In genomic region chr3:188212308-188212969, GRCh38 we compare ENCODE assay signal across 12 cellular contexts. TPM values are rescaled to one million over a fixed set of nuclear protein-coding genes. Genes with fewer than 3 reads are reported as not detected.
DNase-seq lines count a peak whose midpoint lies in the region; ATAC-seq and TF ChIP-seq lines count a peak whose summit lies in the region.
"Had no signal": no experiment of that assay in that cellular context is flagged by ENCODE, and none has a peak within 500 bp of the region (broad histone marks: within the 10 kb centered on the region; RNA-seq: fewer than 3 reads in every experiment).

No MANE protein-coding gene starts in this region.

- peak overlapping the region; percentile 47 for H2BK12ac ChIP-seq in H9 (ENCODE audit: insufficient read length, low read depth, low read length)

- peak overlapping the region; percentile 42 to 94 (median 72) for H3K27ac Mint-ChIP-seq in H9

- H3K9me3 ChIP-seq in H9 (ENCODE audit: control insufficient read depth, low read depth, low read length) (no peaks in the 10 kb centered on the region), stomach (no peaks in the 10 kb centered on the region)
- H3K9me3 ChIP-seq: MG63 had no signal

- H3K27me3 ChIP-seq in H9 (ENCODE audit: insufficient read depth, low read length) = no peaks in the 10 kb centered on the region
- no peaks in the 10 kb centered on the region for H3K27me3 ChIP-seq in brain microvascular endothelial cell (replicated peaks)
- no peaks in the 10 kb centered on the region for H3K27me3 ChIP-seq in stomach
- H3K27me3 ChIP-seq: MG63 had no signal

- intact Hi-C loops in stomach (cut with DNase I; ENCODE audit: low total_unique reads) = no loop called here

- H4K8ac ChIP-seq in H9 (replicated peaks; ENCODE audit: insufficient read length, low read depth, low read length) = no peak overlapping the region

- H2AFZ ChIP-seq in H9 (ENCODE audit: low read length) = no peak overlapping the region

- peak overlapping the region; percentile 85 for H3K18ac ChIP-seq in H9 (ENCODE audit: insufficient read length, low read depth, low read length)

- WGBS in H9 (ENCODE audit: extremely low coverage, insufficient read length, low lambda C conversion rate) = no CpG with 5 or more reads among the region's 9 CpGs
- 57 to 68% (median 61%) methylated on average over 9 of the region's 9 CpGs for WGBS in stomach, 5 donors

- peak overlapping the region; percentile 33 for H3K4me3 ChIP-seq in brain microvascular endothelial cell (ENCODE audit: low read depth, low read length)
- peak overlapping the region in 3 of 4 donors; percentile 34 to 36 (median 35) for H3K4me3 ChIP-seq in stomach
- H3K4me3 ChIP-seq: MG63 had no signal

- in situ Hi-C loops in brain microvascular endothelial cell (cut with HindIII; ENCODE audit: low pct_ligation_motif_present, low sequenced_read_pairs) = no loop called here

- H2BK20ac ChIP-seq in H9 (ENCODE audit: low read depth, low read length, poor library complexity, severe bottlenecking) = no peak overlapping the region

- no peak for TF ChIP-seq CTCF in H9 (conservative IDR thresholded peaks at IDR 0.05)
- no peak for TF ChIP-seq CTCF in brain microvascular endothelial cell (IDR thresholded peaks at IDR 0.05; ENCODE audit: low read depth, low read length, missing control alignments)
- TF ChIP-seq CTCF in stomach (IDR thresholded peaks at IDR 0.05) = no peak

- H4K20me1 ChIP-seq in H9 (ENCODE audit: control insufficient read depth, insufficient read depth, insufficient read length) = no peaks in the 10 kb centered on the region

- TF ChIP-seq POLR2A in stomach (IDR thresholded peaks at IDR 0.05) = no peak

- peaks cover 0 to 6% (median 0%) of the 10 kb centered on the region in 3 experiments; a peak in 2 of 7 replicates for H3K36me3 Mint-ChIP-seq in H9 (ENCODE audit: insufficient read depth in 1 of 3, low read depth in 3 of 3)

- no peaks in the 10 kb centered on the region for H3K27me3 Mint-ChIP-seq in H9 (ENCODE audit: low read depth)

- H3K4me1 ChIP-seq in H9 (ENCODE audit: insufficient read depth, low read length) (peaks cover 9% of the 10 kb centered on the region), stomach (peaks cover 21 to 71% (median 47%) of the 10 kb centered on the region in 4 donors)

- peak overlapping the region; percentile 17 for H3K4me2 ChIP-seq in H9 (ENCODE audit: insufficient read depth, insufficient read length, low read length)

- H3K4me1 Mint-ChIP-seq in H9 = peaks cover 39 to 42% of the 10 kb centered on the region in 2 experiments

- DNase-seq in H9 (no peak), brain microvascular endothelial cell (no peak), left lobe of liver (ENCODE audit: low spot score) (no peak), stomach (no peak), 8988T (no peak), mesenteric fat pad (ENCODE audit: low spot score) (no peak), hypothalamus (lab: John Stamatoyannopoulos, UW) (no peak)
- DNase-seq: activated CD8-positive, alpha-beta memory T cell treated with anti-CD3 and anti-CD28 coated beads, Interleukin-2, amount 50 U/mL, for 48 hours; H7; MG63; SIG-M5 had no signal

- no peak overlapping the region for H2BK15ac ChIP-seq in H9 (ENCODE audit: low read depth, low read length)

- H3K4ac ChIP-seq in H9 (ENCODE audit: low read depth, low read length) = no peak overlapping the region; the same call in 1 of the 2 replicates

- H4K91ac ChIP-seq in H9 (ENCODE audit: insufficient read length, low read depth, low read length) = no peak overlapping the region

- ATAC-seq in left lobe of liver (peak; percentile 45), HG02938 (IDR thresholded peaks at IDR 0.05; ENCODE audit: unreplicated experiment) (no peak)

- peaks cover 5% of the 10 kb centered on the region for H3K79me1 ChIP-seq in H9 (ENCODE audit: insufficient read depth, low read depth, low read length, poor library complexity, severe bottlenecking)

- no peak overlapping the region for H3K23ac ChIP-seq in H9 (ENCODE audit: insufficient read length, low read depth, low read length)

- H2BK120ac ChIP-seq in H9 (ENCODE audit: low read depth, low read length, poor library complexity, severe bottlenecking) = no peak overlapping the region

- H3K56ac ChIP-seq in H9 (ENCODE audit: insufficient read length, low read depth, low read length) = no peak overlapping the region

- H3K27ac ChIP-seq in H9 (ENCODE audit: insufficient read length, low read depth, low read length) = no peak overlapping the region
- H3K27ac ChIP-seq in brain microvascular endothelial cell = peak overlapping the region; percentile 85
- peak overlapping the region; percentile 57 to 92 (median 81) for H3K27ac ChIP-seq in stomach

- peak overlapping the region; percentile 5 for H3T11ph ChIP-seq in H9 (ENCODE audit: low read length)

- no peak overlapping the region for H2BK5ac ChIP-seq in H9 (ENCODE audit: insufficient read length, low read length)

- H3K23me2 ChIP-seq in H9 (ENCODE audit: insufficient read length, low read depth, low read length, poor library complexity, severe bottlenecking) = no peaks in the 10 kb centered on the region

- TF ChIP-seq EP300 in stomach (IDR thresholded peaks at IDR 0.05) = peak; percentile 4

- peak overlapping the region; percentile 20 for H3K9ac ChIP-seq in H9 (ENCODE audit: extremely low read depth, insufficient read length, low read length)

- peak overlapping the region; percentile 76; the same call in 1 of the 2 replicates for H3K14ac ChIP-seq in H9 (ENCODE audit: insufficient read depth, low read length)

- H3K4me3 Mint-ChIP-seq in H9 = no peak overlapping the region

- H4K5ac ChIP-seq in H9 (ENCODE audit: insufficient read length, low read depth, low read length) = no peak overlapping the region

- H3K9me3 Mint-ChIP-seq in H9 = no peaks in the 10 kb centered on the region

- H3K36me3 ChIP-seq in brain microvascular endothelial cell (replicated peaks) (no peaks in the 10 kb centered on the region), stomach (peaks cover 0 to 9% (median 2%) of the 10 kb centered on the region in 4 donors)

- peak overlapping the region; percentile 22 for H2AK5ac ChIP-seq in H9 (ENCODE audit: insufficient read length, low read length)

- H3K79me2 ChIP-seq in H9 (ENCODE audit: insufficient read depth, low read length) = peaks cover 4% of the 10 kb centered on the region; the same call in 1 of the 2 replicates

RNA-seq across cellular contexts. Expression of gene LPP, which starts 58.5 kb away (rescaled TPM):
- total RNA-seq in H9 (2021) = 56.3 and 64.6 TPM in 2 replicates
- total RNA-seq in left lobe of liver = 63.6 TPM
- total RNA-seq in stomach = 100 to 1,000 TPM; 185 to 885 (median 487) TPM
- polyA plus RNA-seq in stomach = 10 to 100 TPM in 1 of 3 donors, 1 to 10 TPM in 2; 8.0 to 14.6 (median 8.9) TPM
- total RNA-seq in mesenteric fat pad = 210 TPM
